In the genomic region with DNA sequence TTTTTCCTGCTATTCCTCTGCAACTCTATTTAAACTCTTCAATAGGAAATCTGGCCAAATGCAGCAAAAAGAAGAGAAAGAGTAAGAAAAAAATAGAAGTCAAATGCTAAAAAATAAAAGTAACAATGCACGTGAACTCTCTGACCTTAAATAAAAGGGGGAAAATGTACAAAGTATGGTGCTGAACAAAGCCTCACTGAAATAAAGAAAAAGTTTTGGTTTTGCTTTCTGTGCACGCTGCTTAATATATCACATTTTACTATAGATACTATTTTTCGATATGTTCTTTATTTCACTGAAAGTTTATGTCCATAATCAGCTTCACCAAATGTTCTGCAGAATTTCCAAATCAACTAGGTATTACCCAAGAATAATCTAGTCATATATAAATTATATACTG, we compare ENCODE assay signal across 28 cellular contexts.
"Had no signal": no experiment of that assay in that cellular context is flagged by ENCODE, and none has a peak within 500 bp of the region (broad histone marks: within the 10 kb centered on the region; RNA-seq: fewer than 3 reads in every experiment).

No MANE protein-coding gene starts in this region.

- H3K27ac ChIP-seq: stomach, suprapubic skin, testis, thoracic aorta, thyroid gland, tibial artery, tibial nerve, transverse colon, upper lobe of left lung, upper lobe of right lung, uterus, vagina had no signal

- H3K27me3 Mint-ChIP-seq: stimulated activated memory B cell treated with anti-CD40 and anti-IgM and Interleukin-4, amounts not matched to agents 10 μg/mL and 1 μg/mL and 100 μg/mL, for 72 hours; stimulated activated naive B cell treated with anti-CD40 and anti-IgM and Interleukin-4, amounts not matched to agents 10 μg/mL and 1 μg/mL and 100 μg/mL, for 72 hours; stimulated activated naive CD8-positive, alpha-beta T cell treated with anti-CD3 and anti-CD28 coated beads, Interleukin-15, amount 100 ng/mL, for 72 hours; stimulated activated naive CD8-positive, alpha-beta T cell treated with anti-CD3 and anti-CD28 coated beads, Interleukin-15, Interleukin-2, amounts not matched to agents 100 ng/mL and 50 ng/mL, for 24 hours; type B pancreatic cell had no signal

- ATAC-seq: stimulated activated effector memory CD8-positive, alpha-beta T cell treated with anti-CD3 and anti-CD28 coated beads, Interleukin-12 subunit alpha, Interleukin-12 subunit beta, amount 100 ng/mL, for 72 hours; stimulated activated memory B cell treated with anti-CD40 and anti-IgM and Interleukin-4, amounts not matched to agents 10 μg/mL and 1 μg/mL and 100 μg/mL, for 72 hours; stimulated activated naive B cell treated with anti-CD40 and anti-IgM and Interleukin-4, amounts not matched to agents 10 μg/mL and 1 μg/mL and 100 μg/mL, for 72 hours; stimulated activated naive CD8-positive, alpha-beta T cell treated with anti-CD3 and anti-CD28 coated beads, Interleukin-15, amount 100 ng/mL, for 72 hours; stimulated activated naive CD8-positive, alpha-beta T cell treated with anti-CD3 and anti-CD28 coated beads, Interleukin-15, Interleukin-2, amounts not matched to agents 100 U/mL and 50 U/mL, for 24 hours; upper lobe of right lung had no signal

- H3K9me3 Mint-ChIP-seq: stimulated activated memory B cell treated with anti-CD40 and anti-IgM and Interleukin-4, amounts not matched to agents 10 μg/mL and 1 μg/mL and 100 μg/mL, for 72 hours; stimulated activated naive B cell treated with anti-CD40 and anti-IgM and Interleukin-4, amounts not matched to agents 10 μg/mL and 1 μg/mL and 100 μg/mL, for 72 hours; stimulated activated naive CD8-positive, alpha-beta T cell treated with anti-CD3 and anti-CD28 coated beads, Interleukin-15, Interleukin-2, amounts not matched to agents 100 ng/mL and 50 ng/mL, for 24 hours; type B pancreatic cell had no signal

- H3K36me3 Mint-ChIP-seq: stimulated activated effector memory CD8-positive, alpha-beta T cell treated with anti-CD3 and anti-CD28 coated beads, Interleukin-12 subunit alpha, Interleukin-12 subunit beta, amount 100 ng/mL, for 72 hours; stimulated activated memory B cell treated with anti-CD40 and anti-IgM and Interleukin-4, amounts not matched to agents 10 μg/mL and 1 μg/mL and 100 μg/mL, for 72 hours; stimulated activated naive B cell treated with anti-CD40 and anti-IgM and Interleukin-4, amounts not matched to agents 10 μg/mL and 1 μg/mL and 100 μg/mL, for 72 hours; type B pancreatic cell had no signal

- H3K36me3 ChIP-seq: stomach, suprapubic skin, thoracic aorta, thyroid gland, tibial artery, tibial nerve, transverse colon, upper lobe of left lung, upper lobe of right lung, uterus, vagina had no signal

- H3K9me3 ChIP-seq: suprapubic skin, testis, thoracic aorta, thyroid gland, tibial artery, tibial nerve, transverse colon, upper lobe of left lung, upper lobe of right lung, uterus, vagina had no signal

- H3K4me3 Mint-ChIP-seq: stimulated activated effector memory CD8-positive, alpha-beta T cell treated with anti-CD3 and anti-CD28 coated beads, Interleukin-12 subunit alpha, Interleukin-12 subunit beta, amount 100 ng/mL, for 72 hours; stimulated activated memory B cell treated with anti-CD40 and anti-IgM and Interleukin-4, amounts not matched to agents 10 μg/mL and 1 μg/mL and 100 μg/mL, for 72 hours; stimulated activated naive B cell treated with anti-CD40 and anti-IgM and Interleukin-4, amounts not matched to agents 10 μg/mL and 1 μg/mL and 100 μg/mL, for 72 hours; stimulated activated naive CD8-positive, alpha-beta T cell treated with anti-CD3 and anti-CD28 coated beads, Interleukin-15, amount 100 ng/mL, for 72 hours; stimulated activated naive CD8-positive, alpha-beta T cell treated with anti-CD3 and anti-CD28 coated beads, Interleukin-15, Interleukin-2, amounts not matched to agents 100 ng/mL and 50 ng/mL, for 24 hours; type B pancreatic cell had no signal

- H3K4me1 Mint-ChIP-seq: stimulated activated effector memory CD8-positive, alpha-beta T cell treated with anti-CD3 and anti-CD28 coated beads, Interleukin-12 subunit alpha, Interleukin-12 subunit beta, amount 100 ng/mL, for 72 hours; stimulated activated memory B cell treated with anti-CD40 and anti-IgM and Interleukin-4, amounts not matched to agents 10 μg/mL and 1 μg/mL and 100 μg/mL, for 72 hours; stimulated activated naive B cell treated with anti-CD40 and anti-IgM and Interleukin-4, amounts not matched to agents 10 μg/mL and 1 μg/mL and 100 μg/mL, for 72 hours; stimulated activated naive CD8-positive, alpha-beta T cell treated with anti-CD3 and anti-CD28 coated beads, Interleukin-15, amount 100 ng/mL, for 72 hours had no signal

- H3K27ac Mint-ChIP-seq: stimulated activated effector memory CD8-positive, alpha-beta T cell treated with anti-CD3 and anti-CD28 coated beads, Interleukin-12 subunit alpha, Interleukin-12 subunit beta, amount 100 ng/mL, for 72 hours; stimulated activated memory B cell treated with anti-CD40 and anti-IgM and Interleukin-4, amounts not matched to agents 10 μg/mL and 1 μg/mL and 100 μg/mL, for 72 hours; stimulated activated naive B cell treated with anti-CD40 and anti-IgM and Interleukin-4, amounts not matched to agents 10 μg/mL and 1 μg/mL and 100 μg/mL, for 72 hours; stimulated activated naive CD8-positive, alpha-beta T cell treated with anti-CD3 and anti-CD28 coated beads, Interleukin-15, amount 100 ng/mL, for 72 hours; stimulated activated naive CD8-positive, alpha-beta T cell treated with anti-CD3 and anti-CD28 coated beads, Interleukin-15, Interleukin-2, amounts not matched to agents 100 ng/mL and 50 ng/mL, for 24 hours; type B pancreatic cell had no signal

- H3K27me3 ChIP-seq: stomach, suprapubic skin, testis, thyroid gland, tibial artery, tibial nerve, transverse colon, upper lobe of left lung, upper lobe of right lung, uterus, vagina had no signal

- DNase-seq: stimulated activated CD4-positive, alpha-beta T cell treated with anti-CD3 and anti-CD28 coated beads, Interleukin-2, amount 100 ng/mL, for 48 hours; stimulated activated CD4-positive, alpha-beta T cell treated with anti-CD3 and anti-CD28 coated beads, Interleukin-4, amount 100 ng/mL, for 1 hour; stimulated activated CD4-positive, alpha-beta T cell treated with anti-CD3 and anti-CD28 coated beads, Interleukin-4, amount 100 ng/mL, for 24 hours; stimulated activated CD4-positive, alpha-beta T cell treated with anti-CD3 and anti-CD28 coated beads, Interleukin-4, amount 100 ng/mL, for 4 hours; stimulated activated CD8-positive, alpha-beta memory T cell treated with anti-CD3 and anti-CD28 coated beads, Interleukin-4, amount 100 ng/mL, for 48 hours; stimulated activated naive B cell treated with anti-CD40 and anti-IgM and Interleukin-4, amounts not matched to agents 10 μg/mL and 1 μg/mL and 100 μg/mL, for 72 hours; stimulated activated naive CD4-positive, alpha-beta T cell; stimulated activated naive CD4-positive, alpha-beta T cell treated with Interleukin-2 at 50 U/mL for 16 hours; stimulated activated naive CD8-positive, alpha-beta T cell treated with anti-CD3 and anti-CD28 coated beads, Interleukin-15, amount 100 ng/mL, for 72 hours; stimulated activated naive CD8-positive, alpha-beta T cell treated with anti-CD3 and anti-CD28 coated beads, Interleukin-15, Interleukin-2, amounts not matched to agents 100 U/mL and 50 U/mL, for 24 hours; stomach; substantia nigra; testis; thyroid gland; tibial artery; transverse colon; trophoblast cell; upper lobe of left lung; upper lobe of right lung; uterus had no signal

- H3K4me3 ChIP-seq: stomach, suprapubic skin, testis, thoracic aorta, thyroid gland, tibial artery, tibial nerve, transverse colon, upper lobe of left lung, upper lobe of right lung, uterus, vagina had no signal

- H3K4me1 ChIP-seq: stomach, suprapubic skin, testis, thyroid gland, tibial artery, tibial nerve, transverse colon, upper lobe of left lung, upper lobe of right lung, uterus, vagina had no signal
